8 cellular contexts compared by ENCODE assay signal in the genomic region with DNA sequence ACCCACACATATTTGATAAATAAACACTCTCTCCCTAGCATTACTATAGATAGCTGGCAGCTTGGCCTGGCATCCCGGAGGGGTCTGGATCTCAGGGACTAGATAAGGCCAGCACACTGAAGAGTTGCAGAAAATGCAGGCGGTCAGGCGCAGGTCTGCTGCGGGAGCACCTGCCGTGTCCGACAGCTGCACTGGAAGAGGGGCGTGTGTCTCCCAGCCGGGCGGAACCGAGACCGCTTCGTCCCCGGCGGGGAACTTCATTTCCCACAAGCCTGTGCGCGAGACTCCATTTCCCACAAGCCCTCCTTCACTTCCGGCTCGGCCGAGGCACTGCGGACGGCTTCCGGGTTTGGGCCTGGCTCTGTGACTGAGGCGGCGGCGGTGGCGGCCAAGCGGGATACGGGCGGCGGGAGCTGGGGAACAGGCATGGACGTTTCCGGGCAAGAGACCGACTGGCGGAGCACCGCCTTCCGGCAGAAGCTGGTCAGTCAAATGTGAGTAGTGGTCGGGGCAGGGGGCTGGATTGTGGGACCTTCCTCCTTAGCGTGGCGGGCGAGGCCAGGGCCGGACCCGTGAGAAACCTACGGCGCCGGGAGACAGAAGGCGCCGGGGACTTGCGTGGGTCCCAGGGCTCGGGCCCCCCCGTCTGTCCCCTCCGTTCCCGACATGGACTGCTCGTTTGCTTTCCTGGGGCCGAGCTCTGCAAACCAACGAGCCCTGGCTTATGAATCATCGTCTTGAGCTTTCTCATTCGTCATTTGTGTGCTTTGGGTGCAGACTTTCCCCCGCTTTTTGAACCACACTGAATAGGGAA. TPM values are rescaled to one million over a fixed set of nuclear protein-coding genes. Genes with fewer than 3 reads are reported as not detected.
DNase-seq lines count a peak whose midpoint lies in the region; ATAC-seq, FAIRE-seq and TF ChIP-seq lines count a peak whose summit lies in the region.

TSS of gene MED15 (plus strand) at position 358 of the 814 bp plus-strand sequence. CDS start at position 427, 69 bp downstream.

- H3K4me2 ChIP-seq in A549 = peak within 1 kb of the TSS; percentile 99

- peaks cover 54 to 57% of the 10 kb centered on the region in 2 donors for H3K4me1 Mint-ChIP-seq in immature natural killer cell

- intact Hi-C loops in spleen (cut with DNase I; ENCODE audit: low total_unique reads) = no loop called here

- CTCF ChIA-PET in A549 (lab: Yijun Ruan, JAX) = interaction anchor here (0.9 to 2.2 kb wide), 5 partner anchors 10 to 51 kb away, joined by 3 to 7 read pairs (median 4); no protein-coding TSS in a partner anchor

- ATAC-seq in A549 = peak; percentile 87 to 88
- peak; percentile 63 for ATAC-seq in GM18858 (IDR thresholded peaks at IDR 0.05; ENCODE audit: unreplicated experiment)
- peak; percentile 57 for ATAC-seq in HG03095 (IDR thresholded peaks at IDR 0.05; ENCODE audit: unreplicated experiment)

- WGBS in A549 (ENCODE audit: missing lambda C conversion rate) = 8% methylated on average over 16 of the region's 58 CpGs
- WGBS in spleen, 5 donors = 0 to 1% (median 1%) methylated on average over 42 to 58 of the region's 58 CpGs

- peak within 1 kb of the TSS; percentile 95 to 98 for H3K27ac ChIP-seq in A549
- H3K27ac ChIP-seq in spleen = peak within 1 kb of the TSS; percentile 84 to 96 (median 93)

- TF ChIP-seq EP300 in A549 (IDR thresholded peaks at IDR 0.05) = no peak

- FAIRE-seq in A549 (lab: Jason Lieb, UNC) (no peak), bronchial epithelial cell (lab: Jason Lieb, UNC) (no peak)

- TF ChIP-seq POLR2A in A549 (IDR thresholded peaks at IDR 0.05; ENCODE audit: low read length) = peak; percentile 60
- peak in 2 of 3 donors; percentile 59 to 83 for TF ChIP-seq POLR2A in spleen (IDR thresholded peaks at IDR 0.05)

- H3K4me1 ChIP-seq in A549 (peaks cover 55% of the 10 kb centered on the region), spleen (peaks cover 32 to 56% (median 46%) of the 10 kb centered on the region in 6 donors)

- peak within 1 kb of the TSS; percentile 85 for H3K4me3 ChIP-seq in A549
- peak within 1 kb of the TSS; percentile 88 for H3K4me3 ChIP-seq in WI38 (ENCODE audit: low read depth, low read length)
- H3K4me3 ChIP-seq in bronchial epithelial cell (ENCODE audit: low read depth, low read length) = peak within 1 kb of the TSS; percentile 92
- peak within 1 kb of the TSS; percentile 74 to 95 (median 89) for H3K4me3 ChIP-seq in spleen

- H3K4me3 Mint-ChIP-seq in immature natural killer cell = peak within 1 kb of the TSS; percentile 91 to 99 (median 94)

- DNase-seq in A549 (ENCODE audit: low read depth in 1 of 2, low spot score in 1 of 2) = peak; percentile 64 to 87
- DNase-seq in NCI-H2227 treated with DMSO at 0.1 percent for 48 hours (lab: John Stamatoyannopoulos, UW) = peak; percentile 88
- DNase-seq in bronchial epithelial cell (ENCODE audit: low read depth) = peak; percentile 88
- peak; percentile 83 to 84 (median 83) for DNase-seq in immature natural killer cell
- DNase-seq in spleen = peak; percentile 98

- H3K27me3 Mint-ChIP-seq in immature natural killer cell (ENCODE audit: low read depth in 3 of 3) = peaks cover 0 to 10% (median 4%) of the 10 kb centered on the region in 3 donors

- peaks cover 0 to 3% (median 0%) of the 10 kb centered on the region in 3 donors for H3K36me3 Mint-ChIP-seq in immature natural killer cell

- H3K9me3 Mint-ChIP-seq in immature natural killer cell = no peaks in the 10 kb centered on the region

- POLR2A ChIA-PET in A549 (lab: Yijun Ruan, JAX) = interaction anchor here (0.6 to 3.3 kb wide), 3 partner anchors 12 to 63 kb away, joined by 3 to 20 read pairs (median 3); no protein-coding TSS in a partner anchor

- H3K27ac Mint-ChIP-seq in immature natural killer cell = peak within 1 kb of the TSS; percentile 92 to 100 (median 96)

- H3K27me3 ChIP-seq in bronchial epithelial cell (ENCODE audit: control insufficient read depth, insufficient read depth, low read length) = no peaks in the 10 kb centered on the region
- no peaks in the 10 kb centered on the region for H3K27me3 ChIP-seq in spleen (replicated peaks in 1 of 7)

- H3K9me3 ChIP-seq in A549 (no peaks in the 10 kb centered on the region), spleen (no peaks in the 10 kb centered on the region)

- no peak for TF ChIP-seq RAD21 in A549 (conservative IDR thresholded peaks at IDR 0.05 in 1 of 2, IDR thresholded peaks at IDR 0.05 in 1 of 2)

- no peak for TF ChIP-seq CTCF in A549 (IDR thresholded peaks at IDR 0.05)
- no peak for TF ChIP-seq CTCF in WI38 (IDR thresholded peaks at IDR 0.05; ENCODE audit: low read depth, low read length)
- TF ChIP-seq CTCF in bronchial epithelial cell (IDR thresholded peaks at IDR 0.05; ENCODE audit: insufficient read depth, low read length, severe bottlenecking) = no peak
- TF ChIP-seq CTCF in spleen (IDR thresholded peaks at IDR 0.05 in 8 of 11, conservative IDR thresholded peaks at IDR 0.05 in 3 of 11) = peak in 1 of 11 experiments; percentile 14

- H3K36me3 ChIP-seq in bronchial epithelial cell (ENCODE audit: control insufficient read depth, insufficient read depth, low read length) = no peaks in the 10 kb centered on the region
- H3K36me3 ChIP-seq in spleen = peaks cover 0 to 19% (median 0%) of the 10 kb centered on the region in 6 donors

TF ChIP-seq in A549, 52 proteins besides CTCF, POLR2A, EP300 and RAD21 (continues in another document):
- TF ChIP-seq RNF2 (IDR thresholded peaks at IDR 0.05; ENCODE audit: borderline replicate concordance, low read depth) (no peak), KDM1A (IDR thresholded peaks at IDR 0.05; ENCODE audit: low read depth) (no peak), MYC (IDR thresholded peaks at IDR 0.05; ENCODE audit: borderline replicate concordance, low read length) (no peak), SREBF2 (IDR thresholded peaks at IDR 0.05) (no peak), TFCP2L1 (CRISPR knock-in tag; IDR thresholded peaks at IDR 0.05) (no peak), BCL3 (IDR thresholded peaks at IDR 0.05) (peak; percentile 65; the same call in 1 of the 3 replicates), KDM5A (IDR thresholded peaks at IDR 0.05) (no peak), FOSL2 (IDR thresholded peaks at IDR 0.05) (no peak), FOSL2 (CRISPR knock-in tag; IDR thresholded peaks at IDR 0.05) (peak; percentile 55), ZFP36 (IDR thresholded peaks at IDR 0.05; ENCODE audit: borderline replicate concordance, partially characterized antibody) (no peak), JUN (IDR thresholded peaks at IDR 0.05) (peak in 1 of 2 experiments; percentile 80; a peak in 2 of 5 replicates), RFX5 (IDR thresholded peaks at IDR 0.05) (no peak), RARB (CRISPR knock-in tag; IDR thresholded peaks at IDR 0.05) (no peak), PHF8 (IDR thresholded peaks at IDR 0.05; ENCODE audit: borderline replicate concordance, low read depth) (peak; percentile 84; the same call in 1 of the 2 replicates), CBX8 (IDR thresholded peaks at IDR 0.05) (no peak), CHD2 (IDR thresholded peaks at IDR 0.05; ENCODE audit: low read length, partially characterized antibody) (no peak), FOXS1 (CRISPR knock-in tag; IDR thresholded peaks at IDR 0.05) (0 out of 2 replicates have a peak, but pooled peaks have one; percentile 25), MAFK (IDR thresholded peaks at IDR 0.05; ENCODE audit: partially characterized antibody) (no peak), ZNF302 (CRISPR knock-in tag; IDR thresholded peaks at IDR 0.05) (no peak)
- TF ChIP-seq, protein P1, sequence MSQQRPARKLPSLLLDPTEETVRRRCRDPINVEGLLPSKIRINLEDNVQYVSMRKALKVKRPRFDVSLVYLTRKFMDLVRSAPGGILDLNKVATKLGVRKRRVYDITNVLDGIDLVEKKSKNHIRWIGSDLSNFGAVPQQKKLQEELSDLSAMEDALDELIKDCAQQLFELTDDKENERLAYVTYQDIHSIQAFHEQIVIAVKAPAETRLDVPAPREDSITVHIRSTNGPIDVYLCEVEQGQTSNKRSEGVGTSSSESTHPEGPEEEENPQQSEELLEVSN (IDR thresholded peaks at IDR 0.05; ENCODE audit: borderline replicate concordance, low read depth) = 0 out of 2 replicates have a peak, but pooled peaks have one; percentile 46
- TF ChIP-seq, protein P2, sequence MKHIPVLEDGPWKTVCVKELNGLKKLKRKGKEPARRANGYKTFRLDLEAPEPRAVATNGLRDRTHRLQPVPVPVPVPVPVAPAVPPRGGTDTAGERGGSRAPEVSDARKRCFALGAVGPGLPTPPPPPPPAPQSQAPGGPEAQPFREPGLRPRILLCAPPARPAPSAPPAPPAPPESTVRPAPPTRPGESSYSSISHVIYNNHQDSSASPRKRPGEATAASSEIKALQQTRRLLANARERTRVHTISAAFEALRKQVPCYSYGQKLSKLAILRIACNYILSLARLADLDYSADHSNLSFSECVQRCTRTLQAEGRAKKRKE (CRISPR knock-in tag; IDR thresholded peaks at IDR 0.05; ENCODE audit: low read depth) = no peak

RNA-seq across cellular contexts. Expression of gene MED15, which starts in this region (rescaled TPM):
- polyA plus RNA-seq in A549 (2011; rRNA removed) (10.7 and 11.3 TPM in 2 replicates), A549 (2017; fragmentation: RNase III; extraction: RNeasy Plus Mini Kit Qiagen cat#74134 plus additional on column Dnase treatment) (29.7 to 32.6 TPM (median 30.5 TPM) in 3 replicates), immature natural killer cell (10 to 100 TPM; 12.1 to 91.3 (median 23.0) TPM), spleen (10 to 100 TPM; 32.2 to 80.1 (median 78.3) TPM)
- 30.4 and 35.0 TPM in 2 replicates for polyA plus RNA-seq in A549 (2012; cell fraction: cytosol; rRNA removed)
- 151 and 195 TPM in 2 replicates for polyA plus RNA-seq in A549 (2012; cell fraction: nucleus; rRNA removed)
- 26.3 and 29.6 TPM in 2 replicates for polyA minus RNA-seq in A549 (2011; rRNA and poly(A)+ RNA removed)
- total RNA-seq in bronchial epithelial cell (20.5 and 22.5 TPM in 2 replicates), spleen (100 to 1,000 TPM in 4 of 7 donors, 10 to 100 TPM in 3; 76.4 to 162 (median 118) TPM)

Comparison
In these comparisons a context has a peak if more than half of its experiments do, and no peak if none do; other contexts are left out.
1. Peak in every context shown above with its lines: DNase-seq, ATAC-seq, H3K4me3 ChIP-seq and H3K27ac ChIP-seq.